Comparison of ENCODE assay signal across 33 cellular contexts in genomic region chr7:95297041-95297440, GRCh38. TPM values are rescaled to one million over a fixed set of nuclear protein-coding genes. Genes with fewer than 3 reads are reported as not detected.
"Had no signal": no experiment of that assay in that cellular context is flagged by ENCODE, and none has a peak within 500 bp of the region (broad histone marks: within the 10 kb centered on the region; RNA-seq: fewer than 3 reads in every experiment).

No MANE protein-coding gene starts in this region.

- DNase-seq: naive thymus-derived CD4-positive, alpha-beta T cell; natural killer cell; occipital lobe; ovary; posterior cingulate gyrus; psoas muscle; right cardiac atrium; right lobe of liver; sigmoid colon; spleen; stimulated activated CD4-positive, alpha-beta T cell treated with anti-CD3 and anti-CD28 coated beads, Interleukin-12 subunit alpha, Interleukin-12 subunit beta, amount 100 ng/mL, for 4 hours; stimulated activated CD4-positive, alpha-beta T cell treated with anti-CD3 and anti-CD28 coated beads, Interleukin-1b, Interleukin-23, amount 100 ng/mL, for 48 hours; stimulated activated CD4-positive, alpha-beta T cell treated with anti-CD3 and anti-CD28 coated beads, Interleukin-4, amount 100 ng/mL, for 1 hour; stimulated activated CD4-positive, alpha-beta T cell treated with anti-CD3 and anti-CD28 coated beads, Interleukin-4, amount 100 ng/mL, for 4 hours; stimulated activated CD8-positive, alpha-beta memory T cell treated with anti-CD3 and anti-CD28 coated beads, Interleukin-4, amount 100 ng/mL, for 48 hours; stimulated activated naive CD4-positive, alpha-beta T cell; stimulated activated naive CD8-positive, alpha-beta T cell treated with anti-CD3 and anti-CD28 coated beads, Interleukin-15, amount 100 ng/mL, for 72 hours; stimulated activated naive CD8-positive, alpha-beta T cell treated with anti-CD3 and anti-CD28 coated beads, Interleukin-15, Interleukin-2, amounts not matched to agents 100 U/mL and 50 U/mL, for 24 hours; substantia nigra; testis; tibial artery; transverse colon; upper lobe of right lung; uterus had no signal

- H3K36me3 ChIP-seq: ovary, sigmoid colon, spleen, suprapubic skin, tibial artery, transverse colon, upper lobe of right lung, uterus had no signal

- H2AFZ ChIP-seq: parathyroid adenoma had no signal

- H3K79me2 ChIP-seq: parathyroid adenoma had no signal

- H3K4me2 ChIP-seq: smooth muscle cell had no signal

- H3K9ac ChIP-seq: parathyroid adenoma had no signal

- H3K27ac ChIP-seq: ovary, parathyroid adenoma, psoas muscle, right lobe of liver, sigmoid colon, skin epidermis, spleen, suprapubic skin, testis, tibial artery, transverse colon, upper lobe of right lung, uterus had no signal

- ATAC-seq: naive thymus-derived CD4-positive, alpha-beta T cell; natural killer cell; psoas muscle; right cardiac atrium; stimulated activated memory B cell treated with anti-CD40 and anti-IgM and Interleukin-4, amounts not matched to agents 10 μg/mL and 1 μg/mL and 100 μg/mL, for 72 hours; stimulated activated naive CD8-positive, alpha-beta T cell treated with anti-CD3 and anti-CD28 coated beads, Interleukin-15, amount 100 ng/mL, for 72 hours; stimulated activated naive CD8-positive, alpha-beta T cell treated with anti-CD3 and anti-CD28 coated beads, Interleukin-15, Interleukin-2, amounts not matched to agents 100 U/mL and 50 U/mL, for 24 hours; upper lobe of right lung had no signal

- H3K4me3 ChIP-seq: ovary, psoas muscle, right lobe of liver, sigmoid colon, skin epidermis, smooth muscle cell, spleen, suprapubic skin, testis, tibial artery, transverse colon, upper lobe of right lung, uterus had no signal

- H3K4me1 ChIP-seq: parathyroid adenoma, psoas muscle, right lobe of liver, sigmoid colon, spleen, suprapubic skin, tibial artery, transverse colon, upper lobe of right lung, uterus had no signal

- H3K27me3 ChIP-seq: ovary, right lobe of liver, sigmoid colon, spleen, suprapubic skin, testis, tibial artery, transverse colon, upper lobe of right lung, uterus had no signal

- H3K9me3 ChIP-seq: ovary, psoas muscle, right lobe of liver, sigmoid colon, spleen, suprapubic skin, testis, tibial artery, transverse colon, upper lobe of right lung, uterus had no signal

RNA-seq across cellular contexts. Expression of gene PON1, which starts 27.3 kb away (rescaled TPM):
- total RNA-seq: naive thymus-derived CD4-positive, alpha-beta T cell; natural killer cell; neural crest cell; occipital lobe; osteoblast; psoas muscle; renal cortical epithelial cell; smooth muscle cell; spleen; urinary bladder; uterus had no signal
- polyA plus RNA-seq: naive thymus-derived CD4-positive, alpha-beta T cell; right cardiac atrium; smooth muscle cell had no signal
